In the genomic region with DNA sequence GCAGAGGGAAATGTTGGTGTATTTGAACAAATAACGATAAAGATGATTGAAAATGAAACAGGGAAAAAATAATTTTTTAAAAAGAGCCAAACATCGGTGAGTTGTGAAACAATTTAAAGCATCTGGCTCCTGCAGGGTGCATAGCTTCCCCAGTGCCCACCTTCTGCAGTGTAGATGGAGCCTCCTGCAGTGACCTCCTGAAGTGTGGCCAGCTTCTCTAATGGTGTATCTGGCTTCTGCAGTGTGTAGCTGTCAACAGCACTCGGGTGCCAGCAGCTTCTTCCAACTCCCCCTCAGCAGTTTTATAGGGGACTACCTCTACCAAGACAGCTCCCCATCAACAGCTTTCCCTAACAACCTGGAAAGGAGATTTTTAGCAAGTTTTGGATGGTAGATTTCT, we compare ENCODE assay signal across 32 cellular contexts.
"Had no signal": no experiment of that assay in that cellular context is flagged by ENCODE, and none has a peak within 500 bp of the region (broad histone marks: within the 10 kb centered on the region; RNA-seq: fewer than 3 reads in every experiment).

No MANE protein-coding gene starts in this region.

- H3K27me3 Mint-ChIP-seq: activated CD4-positive, alpha-beta memory T cell treated with anti-CD3 and anti-CD28 coated beads for 36 hours; activated CD4-positive, alpha-beta T cell treated with anti-CD3 and anti-CD28 coated beads, Interleukin-2, amount 10 ng/mL, durations not matched to agents 24 days and 14 days; activated T-cell treated with anti-CD3 and anti-CD28 coated beads, Interleukin-2, amount 50 U/mL, for 24 hours; central memory CD8-positive, alpha-beta T cell; dendritic cell treated with granulocyte-macrophage colony-stimulating factor and Interleukin-4, amounts not matched to agents 40 ng/mL and 50 ng/mL, for 4 days had no signal

- ATAC-seq: activated CD4-positive, alpha-beta T cell treated with anti-CD3 and anti-CD28 coated beads for 36 hours; activated CD8-positive, alpha-beta T cell treated with anti-CD3 and anti-CD28 coated beads, Interleukin-2, amount 10 ng/mL, durations not matched to agents 7 days and 5 days; activated T-cell treated with anti-CD3 and anti-CD28 coated beads, Interleukin-2, amount 50 U/mL, for 72 hours; foreskin keratinocyte; gastrocnemius medialis; heart left ventricle had no signal

- H3K4me3 ChIP-seq: coronary artery, dorsolateral prefrontal cortex, esophagus muscularis mucosa, gastrocnemius medialis, heart left ventricle had no signal

- DNase-seq: activated CD4-positive, alpha-beta memory T cell treated with anti-CD3 and anti-CD28 coated beads for 36 hours; activated CD4-positive, alpha-beta T cell treated with anti-CD3 and anti-CD28 coated beads for 36 hours; activated CD4-positive, alpha-beta T cell treated with anti-CD3 and anti-CD28 coated beads, Interleukin-2, amount 10 ng/mL, durations not matched to agents 24 days and 14 days; activated CD4-positive, CD25-positive, alpha-beta regulatory T cell; activated CD4-positive, CD25-positive, alpha-beta regulatory T cell treated with anti-CD3 and anti-CD28 coated beads, Interleukin-2, amount 50 U/mL, for 72 hours; activated CD8-positive, alpha-beta memory T cell treated with anti-CD3 and anti-CD28 coated beads, Interleukin-2, amount 50 U/mL, for 48 hours; activated CD8-positive, alpha-beta T cell treated with anti-CD3 and anti-CD28 coated beads, Interleukin-2, amount 10 ng/mL, durations not matched to agents 7 days and 5 days; activated gamma-delta T cell; activated naive CD4-positive, alpha-beta T cell treated with anti-CD3 and anti-CD28 coated beads, Interleukin-2, amount 50 U/mL, for 16 hours; activated naive CD4-positive, alpha-beta T cell treated with Interleukin-2 at 50 U/mL for 16 hours; activated T-cell treated with anti-CD3 and anti-CD28 coated beads for 4 hours; activated T-cell treated with anti-CD3 and anti-CD28 coated beads, Interleukin-2, amount 50 U/mL, for 24 hours; activated T-cell treated with anti-CD3 and anti-CD28 coated beads, Interleukin-2, amount 50 U/mL, for 72 hours; amniotic stem cell; anterior cingulate cortex; brain microvascular endothelial cell; dorsolateral prefrontal cortex; effector memory CD4-positive, alpha-beta T cell; erythroblast; foreskin keratinocyte; gastrocnemius medialis; glutamatergic neuron; heart left ventricle; T1000; WERI-Rb-1 had no signal

- H3K4me1 ChIP-seq: esophagus muscularis mucosa, foreskin keratinocyte, gastrocnemius medialis, heart left ventricle had no signal

- H3K36me3 Mint-ChIP-seq: activated CD4-positive, alpha-beta memory T cell treated with anti-CD3 and anti-CD28 coated beads for 36 hours; activated naive CD8-positive, alpha-beta T cell had no signal

- H3K4me3 Mint-ChIP-seq: activated CD4-positive, alpha-beta memory T cell treated with anti-CD3 and anti-CD28 coated beads for 36 hours; activated CD4-positive, alpha-beta T cell treated with anti-CD3 and anti-CD28 coated beads for 36 hours; activated CD4-positive, alpha-beta T cell treated with anti-CD3 and anti-CD28 coated beads, Interleukin-2, amount 10 ng/mL, durations not matched to agents 24 days and 14 days; activated CD8-positive, alpha-beta T cell treated with anti-CD3 and anti-CD28 coated beads, Interleukin-2, amount 10 ng/mL, durations not matched to agents 7 days and 5 days; activated naive CD8-positive, alpha-beta T cell; activated T-cell treated with anti-CD3 and anti-CD28 coated beads, Interleukin-2, amount 50 U/mL, for 24 hours; activated T-cell treated with anti-CD3 and anti-CD28 coated beads, Interleukin-2, amount 50 U/mL, for 72 hours; central memory CD8-positive, alpha-beta T cell; dendritic cell treated with granulocyte-macrophage colony-stimulating factor and Interleukin-4, amounts not matched to agents 40 ng/mL and 50 ng/mL, for 4 days; T-helper 1 cell treated with Interleukin-12 subunit alpha and Interleukin-12 subunit beta and Interleukin-4 antibody, amounts not matched to agents 30 μg/mL and 1 μg/mL, for 36 hours; T-helper 2 cell treated with Interferon-gamma antibody and Interleukin-4, amounts not matched to agents 5 μg/mL and 100 μg/mL, for 36 hours had no signal

- H3K27ac ChIP-seq: brain microvascular endothelial cell, coronary artery, dorsolateral prefrontal cortex, esophagus muscularis mucosa, foreskin keratinocyte, gastrocnemius medialis, heart left ventricle, WERI-Rb-1 had no signal

- H3K27me3 ChIP-seq: brain microvascular endothelial cell, dorsolateral prefrontal cortex, esophagus muscularis mucosa, gastrocnemius medialis, heart left ventricle had no signal

- H3K4me1 Mint-ChIP-seq: activated CD4-positive, alpha-beta T cell treated with anti-CD3 and anti-CD28 coated beads for 36 hours; activated CD4-positive, alpha-beta T cell treated with anti-CD3 and anti-CD28 coated beads, Interleukin-2, amount 10 ng/mL, durations not matched to agents 24 days and 14 days; central memory CD8-positive, alpha-beta T cell had no signal

- H3K27ac Mint-ChIP-seq: activated CD4-positive, alpha-beta memory T cell treated with anti-CD3 and anti-CD28 coated beads for 36 hours; activated CD4-positive, alpha-beta T cell treated with anti-CD3 and anti-CD28 coated beads for 36 hours; activated CD4-positive, alpha-beta T cell treated with anti-CD3 and anti-CD28 coated beads, Interleukin-2, amount 10 ng/mL, durations not matched to agents 24 days and 14 days; activated CD8-positive, alpha-beta T cell treated with anti-CD3 and anti-CD28 coated beads, Interleukin-2, amount 10 ng/mL, durations not matched to agents 7 days and 5 days; activated naive CD8-positive, alpha-beta T cell; activated T-cell treated with anti-CD3 and anti-CD28 coated beads, Interleukin-2, amount 50 U/mL, for 24 hours; activated T-cell treated with anti-CD3 and anti-CD28 coated beads, Interleukin-2, amount 50 U/mL, for 72 hours; dendritic cell treated with granulocyte-macrophage colony-stimulating factor and Interleukin-4, amounts not matched to agents 40 ng/mL and 50 ng/mL, for 4 days; T-helper 1 cell treated with Interleukin-12 subunit alpha and Interleukin-12 subunit beta and Interleukin-4 antibody, amounts not matched to agents 30 μg/mL and 1 μg/mL, for 36 hours; T-helper 2 cell treated with Interferon-gamma antibody and Interleukin-4, amounts not matched to agents 5 μg/mL and 100 μg/mL, for 36 hours had no signal

- H3K36me3 ChIP-seq: brain microvascular endothelial cell, esophagus muscularis mucosa, gastrocnemius medialis, heart left ventricle, WERI-Rb-1 had no signal

- H3K9me3 Mint-ChIP-seq: activated CD4-positive, alpha-beta memory T cell treated with anti-CD3 and anti-CD28 coated beads for 36 hours; activated CD4-positive, alpha-beta T cell treated with anti-CD3 and anti-CD28 coated beads, Interleukin-2, amount 10 ng/mL, durations not matched to agents 24 days and 14 days; activated T-cell treated with anti-CD3 and anti-CD28 coated beads, Interleukin-2, amount 50 U/mL, for 24 hours; T-helper 1 cell treated with Interleukin-12 subunit alpha and Interleukin-12 subunit beta and Interleukin-4 antibody, amounts not matched to agents 30 μg/mL and 1 μg/mL, for 36 hours; T-helper 2 cell treated with Interferon-gamma antibody and Interleukin-4, amounts not matched to agents 5 μg/mL and 100 μg/mL, for 36 hours had no signal

- H3K9me3 ChIP-seq: esophagus muscularis mucosa, gastrocnemius medialis, heart left ventricle had no signal
